In genomic region chr3:31980530-31981205, GRCh38 we compare ENCODE assay signal across 8 cellular contexts. TPM values are rescaled to one million over a fixed set of nuclear protein-coding genes. Genes with fewer than 3 reads are reported as not detected.
DNase-seq lines count a peak whose midpoint lies in the region; ATAC-seq and TF ChIP-seq lines count a peak whose summit lies in the region.

No MANE protein-coding gene starts in this region.

- H2BK12ac ChIP-seq in H9 (ENCODE audit: insufficient read length, low read depth, low read length), result no peak overlapping the region

- no peak overlapping the region for H3K23ac ChIP-seq in H9 (ENCODE audit: insufficient read length, low read depth, low read length)

- no peaks in the 10 kb centered on the region for H4K20me1 ChIP-seq in H9 (ENCODE audit: control insufficient read depth, insufficient read depth, insufficient read length)

- H3K27ac Mint-ChIP-seq in H9, result peak overlapping the region; percentile 55 to 93 (median 69); a peak in 5 of 7 replicates
- no peak overlapping the region for H3K27ac Mint-ChIP-seq in activated CD8-positive, alpha-beta T cell treated with anti-CD3 and anti-CD28 coated beads for 36 hours

- H3T11ph ChIP-seq in H9 (ENCODE audit: low read length), result no peak overlapping the region

- H3K18ac ChIP-seq in H9 (ENCODE audit: insufficient read length, low read depth, low read length), result peak overlapping the region; percentile 71

- no peaks in the 10 kb centered on the region for H3K9me3 ChIP-seq in H9 (ENCODE audit: control insufficient read depth, low read depth, low read length)
- H3K9me3 ChIP-seq in muscle layer of colon (ENCODE audit: low read length), result no peaks in the 10 kb centered on the region
- no peaks in the 10 kb centered on the region for H3K9me3 ChIP-seq in thymus (ENCODE audit: control insufficient read depth)

- H3K36me3 ChIP-seq in muscle layer of colon (ENCODE audit: insufficient read depth, low read length) (no peaks in the 10 kb centered on the region), thymus (ENCODE audit: control insufficient read depth, insufficient read depth) (no peaks in the 10 kb centered on the region)

- 0 out of 2 replicates have a peak overlapping the region, but pooled peaks have one; percentile 3 for H3K14ac ChIP-seq in H9 (ENCODE audit: insufficient read depth, low read length)

- peak overlapping the region; percentile 90 to 94 for H3K4me3 Mint-ChIP-seq in H9
- H3K4me3 Mint-ChIP-seq in activated CD8-positive, alpha-beta T cell treated with anti-CD3 and anti-CD28 coated beads for 36 hours, result peak overlapping the region; percentile 73

- no peak overlapping the region for H2AK5ac ChIP-seq in H9 (ENCODE audit: insufficient read length, low read length)

- peak; percentile 80 for DNase-seq in Caki2 (ENCODE audit: low read depth)
- DNase-seq in H9, result peak; percentile 80
- peak; percentile 11 for DNase-seq in NCI-H2171 (lab: John Stamatoyannopoulos, UW)
- peak; percentile 53 for DNase-seq in activated CD8-positive, alpha-beta T cell treated with anti-CD3 and anti-CD28 coated beads for 36 hours
- peak; percentile 64 for DNase-seq in epithelial cell of prostate (ENCODE audit: low read depth, low spot score)
- DNase-seq in effector CD4-positive, alpha-beta T cell, result no peak

- peaks cover 13% of the 10 kb centered on the region; the same call in 1 of the 2 replicates for H3K79me2 ChIP-seq in H9 (ENCODE audit: insufficient read depth, low read length)

- H3K4ac ChIP-seq in H9 (ENCODE audit: low read depth, low read length), result no peak overlapping the region

- peaks cover 10% of the 10 kb centered on the region for H3K27me3 Mint-ChIP-seq in H9 (ENCODE audit: low read depth)
- H3K27me3 Mint-ChIP-seq in activated CD8-positive, alpha-beta T cell treated with anti-CD3 and anti-CD28 coated beads for 36 hours, result peaks cover 52% of the 10 kb centered on the region

- H3K4me1 Mint-ChIP-seq in H9, result peaks cover 16 to 33% of the 10 kb centered on the region in 2 experiments
- peaks cover 16% of the 10 kb centered on the region for H3K4me1 Mint-ChIP-seq in activated CD8-positive, alpha-beta T cell treated with anti-CD3 and anti-CD28 coated beads for 36 hours (ENCODE audit: low read depth)

- no peaks in the 10 kb centered on the region for H3K79me1 ChIP-seq in H9 (ENCODE audit: insufficient read depth, low read depth, low read length, poor library complexity, severe bottlenecking)

- POLR2A ChIA-PET in activated CD8-positive, alpha-beta T cell treated with anti-CD3 and anti-CD28 coated beads for 36 hours (lab: Charles Lee), result no interaction called here

- TF ChIP-seq CTCF in H9 (conservative IDR thresholded peaks at IDR 0.05), result peak; percentile 18; the same call in 2 of the 3 replicates
- TF ChIP-seq CTCF in activated CD8-positive, alpha-beta T cell treated with anti-CD3 and anti-CD28 coated beads for 36 hours (IDR thresholded peaks at IDR 0.05), result no peak

- WGBS in H9 (ENCODE audit: extremely low coverage, insufficient read length, low lambda C conversion rate), result no CpG with 5 or more reads among the region's 66 CpGs
- under 1% methylated on average over 66 of the region's 66 CpGs for WGBS in thymus

- peaks cover 14% of the 10 kb centered on the region for H3K23me2 ChIP-seq in H9 (ENCODE audit: insufficient read length, low read depth, low read length, poor library complexity, severe bottlenecking)

- H2BK120ac ChIP-seq in H9 (ENCODE audit: low read depth, low read length, poor library complexity, severe bottlenecking), result no peak overlapping the region

- H3K4me1 ChIP-seq in H9 (ENCODE audit: insufficient read depth, low read length) (no peaks in the 10 kb centered on the region; the same call in 1 of the 2 replicates), muscle layer of colon (ENCODE audit: insufficient read depth, low read length) (peaks cover 5% of the 10 kb centered on the region), thymus (ENCODE audit: control insufficient read depth, insufficient read depth, low read length) (peaks cover 4% of the 10 kb centered on the region)

- H2BK15ac ChIP-seq in H9 (ENCODE audit: low read depth, low read length), result no peak overlapping the region

- H3K9me3 Mint-ChIP-seq in H9, result no peaks in the 10 kb centered on the region
- H3K9me3 Mint-ChIP-seq in activated CD8-positive, alpha-beta T cell treated with anti-CD3 and anti-CD28 coated beads for 36 hours, result peaks cover 2% of the 10 kb centered on the region

- H2BK20ac ChIP-seq in H9 (ENCODE audit: low read depth, low read length, poor library complexity, severe bottlenecking), result no peak overlapping the region

- H2AFZ ChIP-seq in H9 (ENCODE audit: low read length), result no peak overlapping the region

- H2BK5ac ChIP-seq in H9 (ENCODE audit: insufficient read length, low read length), result no peak overlapping the region

- CTCF ChIA-PET in activated CD8-positive, alpha-beta T cell treated with anti-CD3 and anti-CD28 coated beads for 36 hours (lab: Charles Lee), result no interaction called here

- H3K4me3 ChIP-seq in muscle layer of colon (ENCODE audit: low read depth in 1 of 2, low read length in 2 of 2) (peak overlapping the region; percentile 77 to 87), thymus (ENCODE audit: low read length) (peak overlapping the region; percentile 47)

- in situ Hi-C loops in Caki2 (cut with HindIII; ENCODE audit: low pct_unique_long_range_greater_than_20kb, low sequenced_read_pairs), result loop anchor here (10.0 kb wide), 1 partner anchor 124 kb away; the partner anchor contains the start of gene GPD1L

- no peak overlapping the region for H4K8ac ChIP-seq in H9 (replicated peaks; ENCODE audit: insufficient read length, low read depth, low read length)

- peak overlapping the region; percentile 79 for H3K4me2 ChIP-seq in H9 (ENCODE audit: insufficient read depth, insufficient read length, low read length)

- intact Hi-C loops in activated CD8-positive, alpha-beta T cell treated with anti-CD3 and anti-CD28 coated beads for 36 hours (cut with micrococcal nuclease), result no loop called here

- H3K36me3 Mint-ChIP-seq in H9 (ENCODE audit: insufficient read depth in 1 of 3, low read depth in 3 of 3), result peaks cover 8 to 17% (median 11%) of the 10 kb centered on the region in 3 experiments
- H3K36me3 Mint-ChIP-seq in activated CD8-positive, alpha-beta T cell treated with anti-CD3 and anti-CD28 coated beads for 36 hours (ENCODE audit: low read depth), result no peaks in the 10 kb centered on the region

- 0 out of 2 replicates have a peak, but pooled peaks cover 1% of the 10 kb centered on the region for H3K27me3 ChIP-seq in H9 (ENCODE audit: insufficient read depth, low read length)
- H3K27me3 ChIP-seq in muscle layer of colon (ENCODE audit: control insufficient read depth in 1 of 2, insufficient read depth in 2 of 2, low read length in 2 of 2), result no peaks in the 10 kb centered on the region
- H3K27me3 ChIP-seq in thymus (ENCODE audit: control insufficient read depth, insufficient read depth), result peaks cover 25% of the 10 kb centered on the region

- ATAC-seq in activated CD8-positive, alpha-beta T cell treated with anti-CD3 and anti-CD28 coated beads for 36 hours, result peak; percentile 52

- no peak overlapping the region for H3K27ac ChIP-seq in H9 (ENCODE audit: insufficient read length, low read depth, low read length)
- H3K27ac ChIP-seq in epithelial cell of prostate, result peak overlapping the region; percentile 94
- peak overlapping the region; percentile 82 for H3K27ac ChIP-seq in muscle layer of colon (ENCODE audit: low read depth, low read length)
- H3K27ac ChIP-seq in thymus (ENCODE audit: low read depth), result peak overlapping the region; percentile 53

- no peak overlapping the region for H4K91ac ChIP-seq in H9 (ENCODE audit: insufficient read length, low read depth, low read length)

- H3K56ac ChIP-seq in H9 (ENCODE audit: insufficient read length, low read depth, low read length), result no peak overlapping the region

- H3K9ac ChIP-seq in H9 (ENCODE audit: extremely low read depth, insufficient read length, low read length) (peak overlapping the region; percentile 60), muscle layer of colon (ENCODE audit: low read length) (no peak overlapping the region)

- no peak overlapping the region for H4K5ac ChIP-seq in H9 (ENCODE audit: insufficient read length, low read depth, low read length)

RNA-seq across cellular contexts. Expression of gene OSBPL10, which starts 0.4 kb away (rescaled TPM):
- total RNA-seq in Caki2 (2014; rRNA removed; shearing (Covaris generic); ENCODE audit: low replicate concordance), result 33.7 and 74.7 TPM in 2 replicates
- total RNA-seq in H9 (2021), result 42.7 and 46.7 TPM in 2 replicates
- total RNA-seq in activated CD8-positive, alpha-beta T cell treated with anti-CD3 and anti-CD28 coated beads for 36 hours, result 1 to 10 TPM; 1.9 to 2.1 TPM
- polyA plus RNA-seq in thymus, result 2.1 TPM

RNA-seq across cellular contexts. Expression of gene ZNF860, which starts 0.9 kb away (rescaled TPM):
- 3.5 and 6.3 TPM in 2 replicates for total RNA-seq in Caki2 (2014; rRNA removed; shearing (Covaris generic); ENCODE audit: low replicate concordance)
- total RNA-seq in H9 (2021), result 2.1 and 2.6 TPM in 2 replicates
- total RNA-seq in activated CD8-positive, alpha-beta T cell treated with anti-CD3 and anti-CD28 coated beads for 36 hours, result not detected
- polyA plus RNA-seq in thymus, result 0.52 TPM

Comparison
In these comparisons a context has a peak if more than half of its experiments do, and no peak if none do; other contexts are left out.
1. RNA of gene OSBPL10, which starts 0.4 kb away (total RNA-seq): 33.7 to 74.7 TPM in Caki2 and 42.7 to 46.7 TPM in H9; 1.9 to 2.1 TPM in activated CD8-positive, alpha-beta T cell treated with anti-CD3 and anti-CD28 coated beads for 36 hours; every median in the first group is over 10 times any median in the second.